ENCODE assay signal across 8 cellular contexts in the genomic region with DNA sequence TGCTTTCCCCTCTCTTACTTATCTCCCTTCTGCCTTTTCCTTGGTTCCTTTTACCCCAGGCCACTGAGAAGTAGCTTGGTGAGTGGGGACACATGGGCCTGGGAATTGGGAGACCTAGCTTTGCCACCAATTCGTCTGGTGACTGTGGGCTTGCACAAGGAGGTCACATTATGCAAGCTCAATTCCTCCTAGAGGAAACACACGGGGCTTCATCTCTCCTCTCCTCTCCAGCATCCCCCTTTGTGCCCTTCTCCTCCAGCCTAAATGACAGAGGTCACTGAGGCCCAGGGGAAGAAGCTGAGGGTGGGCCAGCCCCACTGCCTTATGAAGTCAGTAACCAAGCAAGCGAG. TPM values are rescaled to one million over a fixed set of nuclear protein-coding genes. Genes with fewer than 3 reads are reported as not detected.
DNase-seq lines count a peak whose midpoint lies in the region; ATAC-seq and TF ChIP-seq lines count a peak whose summit lies in the region.

No MANE protein-coding gene starts in this region.

- DNase-seq in Caco-2 = no peak
- DNase-seq in RWPE1 (ENCODE audit: low spot score) = no peak
- DNase-seq in endodermal cell = no peak
- no peak for DNase-seq in stimulated activated CD4-positive, alpha-beta T cell treated with anti-CD3 and anti-CD28 coated beads, Interleukin-4, amount 100 ng/mL, for 1 hour
- no peak for DNase-seq in activated gamma-delta T cell treated with Interleukin-2 at 50 U/mL for 16 hours
- DNase-seq in kidney tubule cell (ENCODE audit: low spot score) = no peak

- CTCF ChIA-PET in Caco-2 (lab: Charles Lee) (interaction anchor here (1.1 to 21.4 kb wide), 4 partner anchors 11 to 25 kb away, joined by 4 to 775 read pairs (median 6); partner anchors contain the start of genes POLD4 and RAD9A), RWPE1 (lab: Yijun Ruan, JAX) (interaction anchor here (0.8 to 4.8 kb wide), 7 partner anchors 9 to 20 kb away, joined by 3 to 52 read pairs (median 6); partner anchors contain the start of gene POLD4)

- H3K27ac Mint-ChIP-seq in Caco-2 (ENCODE audit: unreplicated experiment) (no peak overlapping the region), endodermal cell (no peak overlapping the region)

- intact Hi-C loops in Caco-2 (cut with micrococcal nuclease; ENCODE audit: unreplicated experiment) = no loop called here

- H3K27ac ChIP-seq in RWPE1 = peak overlapping the region; percentile 97
- H3K27ac ChIP-seq in endodermal cell (ENCODE audit: low read depth, low read length) = no peak overlapping the region
- H3K27ac ChIP-seq in skeletal muscle tissue (ENCODE audit: low read depth, low read length) = peak overlapping the region; percentile 19

- H3K9me3 ChIP-seq in Caco-2 (no peaks in the 10 kb centered on the region), endodermal cell (ENCODE audit: control insufficient read depth, low read length) (no peaks in the 10 kb centered on the region), skeletal muscle tissue (ENCODE audit: control insufficient read depth in 3 of 3, low read length in 3 of 3) (no peaks in the 10 kb centered on the region)

- H3K4me1 Mint-ChIP-seq in Caco-2 (ENCODE audit: low read depth, unreplicated experiment) (no peaks in the 10 kb centered on the region), endodermal cell (peaks cover 37% of the 10 kb centered on the region)

- POLR2A ChIA-PET in Caco-2 (lab: Charles Lee) (no interaction called here), RWPE1 (lab: Yijun Ruan, JAX; ENCODE audit: low non-redundant PET) (no interaction called here)

- H3K4me1 ChIP-seq in Caco-2 (peaks cover 26% of the 10 kb centered on the region), endodermal cell (ENCODE audit: control insufficient read depth, insufficient read depth, low read length) (peaks cover 23% of the 10 kb centered on the region), skeletal muscle tissue (ENCODE audit: control insufficient read depth in 3 of 3, insufficient read depth in 3 of 3, low read length in 3 of 3) (peaks cover 20 to 37% (median 33%) of the 10 kb centered on the region in 3 donors)

- H3K4me3 Mint-ChIP-seq in Caco-2 (ENCODE audit: unreplicated experiment) (peak overlapping the region; percentile 95), endodermal cell (peak overlapping the region; percentile 76)

- H3K9ac ChIP-seq in endodermal cell (ENCODE audit: extremely low read depth, low read length, poor library complexity, severe bottlenecking) (no peak overlapping the region), skeletal muscle tissue (ENCODE audit: low read depth in 1 of 3, low read length in 3 of 3) (no peak overlapping the region)

- H3K27me3 Mint-ChIP-seq in Caco-2 (ENCODE audit: insufficient read depth, unreplicated experiment) (no peaks in the 10 kb centered on the region), endodermal cell (ENCODE audit: insufficient read depth) (peaks cover 47% of the 10 kb centered on the region)

- H3K36me3 ChIP-seq in Caco-2 (ENCODE audit: control insufficient read depth, insufficient read depth, low read length) (no peaks in the 10 kb centered on the region), endodermal cell (ENCODE audit: control insufficient read depth, insufficient read depth, low read length) (no peaks in the 10 kb centered on the region), skeletal muscle tissue (ENCODE audit: control insufficient read depth in 3 of 3, insufficient read depth in 3 of 3, low read length in 3 of 3) (no peaks in the 10 kb centered on the region)

- no peaks in the 10 kb centered on the region for H3K27me3 ChIP-seq in Caco-2 (replicated peaks; ENCODE audit: control insufficient read depth, insufficient read depth, low read length)
- no peaks in the 10 kb centered on the region for H3K27me3 ChIP-seq in endodermal cell (ENCODE audit: control insufficient read depth, insufficient read depth, low read length, poor library complexity, severe bottlenecking)
- H3K27me3 ChIP-seq in skeletal muscle tissue (ENCODE audit: control insufficient read depth in 3 of 3, insufficient read depth in 3 of 3, low read length in 3 of 3) = peaks cover 22 to 56% (median 49%) of the 10 kb centered on the region in 3 donors

- BruUV-seq in Caco-2 (replicated peaks; lab: Mats Ljungman, UMichigan) = TSS peak; percentile 23

- TF ChIP-seq CTCF in Caco-2 (IDR thresholded peaks at IDR 0.05; ENCODE audit: insufficient read depth in 1 of 2, low read depth in 1 of 2, low read length in 1 of 2, severe bottlenecking in 1 of 2, unreplicated experiment in 1 of 2) = no peak
- no peak for TF ChIP-seq CTCF in RWPE1 (conservative IDR thresholded peaks at IDR 0.05; ENCODE audit: low read depth)
- TF ChIP-seq CTCF in endodermal cell (conservative IDR thresholded peaks at IDR 0.05) = no peak

- H3K4me3 ChIP-seq in Caco-2 (ENCODE audit: low read depth, low read length) (no peak overlapping the region), endodermal cell (ENCODE audit: low read length) (no peak overlapping the region), skeletal muscle tissue (ENCODE audit: low read length in 3 of 3) (no peak overlapping the region)

- no peak for ATAC-seq in HG03159 (IDR thresholded peaks at IDR 0.05; ENCODE audit: unreplicated experiment)

- H3K36me3 Mint-ChIP-seq in Caco-2 (ENCODE audit: insufficient read depth, unreplicated experiment) (peaks cover 8% of the 10 kb centered on the region), endodermal cell (ENCODE audit: low read depth) (no peaks in the 10 kb centered on the region)

- 65 to 100% methylated on average over 1 to 3 of the region's 3 CpGs for WGBS in endodermal cell (ENCODE audit: insufficient coverage in 1 of 2, insufficient read length in 1 of 2), 2 experiments

- H3K9me3 Mint-ChIP-seq in Caco-2 (ENCODE audit: unreplicated experiment) = no peaks in the 10 kb centered on the region
- no peaks in the 10 kb centered on the region for H3K9me3 Mint-ChIP-seq in endodermal cell

RNA-seq across cellular contexts. Expression of gene CLCF1, which starts 2.2 kb away (rescaled TPM):
- total RNA-seq in Caco-2 (2022) (4.5 and 5.8 TPM in 2 replicates), endodermal cell (1 to 10 TPM; 3.6 to 4.8 TPM), skeletal muscle tissue (1.0 TPM)
- polyA plus RNA-seq in endodermal cell (2013, experiment 1 of 2) = 2.4 TPM
- 2.6 TPM for polyA plus RNA-seq in endodermal cell (2013, experiment 2 of 2)

RNA-seq across cellular contexts. Expression of gene POLD4, which starts 17.8 kb away (rescaled TPM):
- total RNA-seq in Caco-2 (2022) = 29.8 and 30.8 TPM in 2 replicates
- 10 to 100 TPM; 40.7 to 47.6 TPM for total RNA-seq in endodermal cell
- 24.3 TPM for polyA plus RNA-seq in endodermal cell (2013, experiment 1 of 2)
- polyA plus RNA-seq in endodermal cell (2013, experiment 2 of 2) = 30.1 TPM
- 14.6 TPM for total RNA-seq in skeletal muscle tissue

RNA-seq across cellular contexts. Expression of gene RAD9A, which starts 20.6 kb away (rescaled TPM):
- total RNA-seq in Caco-2 (2022) (55.1 and 63.5 TPM in 2 replicates), endodermal cell (10 to 100 TPM; 28.3 to 41.4 TPM), skeletal muscle tissue (2.6 TPM)
- 31.1 TPM for polyA plus RNA-seq in endodermal cell (2013, experiment 1 of 2)
- polyA plus RNA-seq in endodermal cell (2013, experiment 2 of 2) = 31.1 TPM

RNA-seq across cellular contexts. Expression of gene PPP1CA, which starts 30.5 kb away (rescaled TPM):
- 384 and 389 TPM in 2 replicates for total RNA-seq in Caco-2 (2022)
- 100 to 1,000 TPM; 182 to 212 TPM for total RNA-seq in endodermal cell
- 151 TPM for polyA plus RNA-seq in endodermal cell (2013, experiment 1 of 2)
- 148 TPM for polyA plus RNA-seq in endodermal cell (2013, experiment 2 of 2)
- total RNA-seq in skeletal muscle tissue = 163 TPM

RNA-seq across cellular contexts. Expression of gene TBC1D10C, which starts 32.7 kb away (rescaled TPM):
- total RNA-seq in Caco-2 (2022) = 0.26 TPM in 1 of 2 replicates, not detected in the other
- total RNA-seq in endodermal cell = under 1 TPM in 1 of 2 donors, not detected in 1; 0.20 TPM
- polyA plus RNA-seq in endodermal cell (2013, experiment 1 of 2) = 0.89 TPM
- 0.91 TPM for polyA plus RNA-seq in endodermal cell (2013, experiment 2 of 2)
- total RNA-seq in skeletal muscle tissue = 1.0 TPM
